Comparison of ENCODE assay signal across 18 cellular contexts in the genomic region with DNA sequence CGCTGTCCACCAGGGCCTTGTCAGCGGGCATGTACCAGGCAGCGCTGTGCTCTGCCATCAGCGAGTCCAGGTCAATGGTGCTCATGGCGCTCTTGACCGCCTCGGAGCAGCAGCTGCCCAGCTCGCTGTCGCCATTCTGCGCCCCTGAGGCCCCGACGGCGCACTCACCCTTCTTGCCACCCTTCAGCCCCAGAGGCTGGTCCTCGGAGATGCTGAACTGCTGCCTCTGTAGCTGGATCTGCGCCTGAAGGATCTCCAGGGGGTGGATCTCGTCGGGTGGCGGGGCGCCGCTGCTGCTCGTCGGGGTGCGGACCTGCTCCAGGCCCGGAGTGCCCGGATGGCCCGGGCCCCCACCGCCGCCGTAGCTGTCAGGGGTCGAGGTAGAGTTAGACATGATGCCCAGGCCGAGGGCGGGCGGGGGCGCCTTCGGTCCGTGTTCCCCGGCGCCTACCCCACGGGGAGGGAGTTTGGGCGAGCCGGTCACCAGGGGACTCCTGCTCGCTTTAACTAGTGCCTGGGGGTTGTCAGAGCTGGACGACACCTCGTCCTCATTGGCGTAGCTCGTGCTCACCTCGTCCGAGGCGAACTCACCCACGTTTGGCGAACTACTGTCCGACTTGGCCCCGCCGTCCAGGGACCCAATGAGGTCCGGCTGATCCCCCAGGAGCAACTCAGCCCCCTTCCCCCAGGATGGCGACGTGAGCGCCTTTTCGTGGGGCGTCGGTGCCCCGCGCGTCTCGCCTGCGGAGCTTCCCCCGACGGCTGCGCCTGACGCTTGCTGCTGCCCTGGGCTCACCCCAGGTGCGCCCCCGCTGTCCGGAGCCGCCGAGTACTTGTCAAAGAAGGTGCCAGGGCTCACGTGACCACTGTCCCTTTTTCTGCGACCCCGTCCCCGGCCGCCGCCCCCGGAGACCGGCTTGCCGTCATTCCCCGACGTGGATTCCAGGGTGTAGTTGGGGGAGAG. TPM values are rescaled to one million over a fixed set of nuclear protein-coding genes. Genes with fewer than 3 reads are reported as not detected.
A peak's percentile ranks its signal among the peaks of the same experiment; 100 is the strongest.
DNase-seq lines count a peak whose midpoint lies in the region; ATAC-seq, FAIRE-seq and TF ChIP-seq lines count a peak whose summit lies in the region.
"Had no signal": no experiment of that assay in that cellular context is flagged by ENCODE, and none has a peak within 500 bp of the region (broad histone marks: within the 10 kb centered on the region; RNA-seq: fewer than 3 reads in every experiment).

No MANE protein-coding gene starts in this region.

- FAIRE-seq in H1 (lab: Jason Lieb, UNC), result no peak

- TF ChIP-seq EP300 in H1 (IDR thresholded peaks at IDR 0.05; ENCODE audit: borderline replicate concordance in 1 of 2, low read depth in 2 of 2, low read length in 2 of 2) (no peak), stomach (IDR thresholded peaks at IDR 0.05) (no peak)

- ATAC-seq in lower lobe of right lung, result no peak
- no peak for ATAC-seq in HG02884 (IDR thresholded peaks at IDR 0.05; ENCODE audit: unreplicated experiment)
- no peak for ATAC-seq in HG03460 (IDR thresholded peaks at IDR 0.05; ENCODE audit: unreplicated experiment)
- ATAC-seq: activated CD4-positive, CD25-positive, alpha-beta regulatory T cell treated with anti-CD3 and anti-CD28 coated beads, Interleukin-2, amount 50 U/mL, for 24 hours; esophagus mucosa had no signal

- H2BK5ac ChIP-seq in H1 (ENCODE audit: low read depth, low read length), result peak overlapping the region; percentile 18; the same call in 1 of the 2 replicates

- H3K4me3 ChIP-seq in SK-N-MC (peak overlapping the region; percentile 56; the same call in 1 of the 2 replicates), H1 (ENCODE audit: extremely low read depth in 1 of 4, insufficient read depth in 2 of 4, low read depth in 3 of 4, low read length in 4 of 4) (peak overlapping the region; percentile 3 to 69 (median 30); a peak in 5 of 8 replicates), lower lobe of right lung (peak overlapping the region; percentile 19), stomach (peak overlapping the region; percentile 6 to 81 (median 78)), prostate gland (no peak overlapping the region)
- H3K4me3 ChIP-seq: tibial nerve had no signal

- peak overlapping the region; percentile 83 to 95 for H3K4me2 ChIP-seq in H1 (ENCODE audit: insufficient read depth in 1 of 2, low read depth in 2 of 2, low read length in 2 of 2)

- TF ChIP-seq CTCF in H1 (IDR thresholded peaks at IDR 0.05; ENCODE audit: control extremely low read depth in 1 of 3, insufficient read depth in 1 of 3, low read depth in 1 of 3, low read length in 3 of 3) (no peak), lower lobe of right lung (IDR thresholded peaks at IDR 0.05) (no peak), stomach (IDR thresholded peaks at IDR 0.05) (no peak), prostate gland (IDR thresholded peaks at IDR 0.05) (no peak)

- POLR2A ChIA-PET in H1 (lab: Charles Lee; ENCODE audit: partially characterized antibody), result interaction anchor here (0.9 to 1.8 kb wide), 3 partner anchors 16 to 222 kb away, joined by 3 to 5 read pairs (median 3); no protein-coding TSS in a partner anchor

- H3K27me3 ChIP-seq in H1 (replicated peaks in 1 of 4; ENCODE audit: control insufficient read depth in 3 of 4, extremely low read depth in 1 of 4, insufficient read depth in 3 of 4, low read length in 3 of 4) (peaks cover 49 to 85% (median 64%) of the 10 kb centered on the region in 4 experiments), lower lobe of right lung (ENCODE audit: low read depth) (peaks cover 42% of the 10 kb centered on the region), stomach (peaks cover 0 to 54% (median 32%) of the 10 kb centered on the region in 3 donors), prostate gland (replicated peaks; ENCODE audit: insufficient read depth) (no peaks in the 10 kb centered on the region)

- peak overlapping the region; percentile 64; the same call in 1 of the 2 replicates for H2BK12ac ChIP-seq in H1 (ENCODE audit: low read depth, low read length)

- H3K56ac ChIP-seq in H1 (replicated peaks; ENCODE audit: insufficient read length, low read depth, low read length), result no peak overlapping the region

- H2BK15ac ChIP-seq in H1 (ENCODE audit: low read length), result peak overlapping the region; percentile 95

- H2BK20ac ChIP-seq in H1 (ENCODE audit: low read length), result peak overlapping the region; percentile 66; the same call in 1 of the 2 replicates

- H3K23me2 ChIP-seq in H1 (ENCODE audit: low read depth, low read length), result peaks cover 16% of the 10 kb centered on the region; the same call in 1 of the 2 replicates

- no peak for TF ChIP-seq RAD21 in H1 (IDR thresholded peaks at IDR 0.05 in 1 of 2, conservative IDR thresholded peaks at IDR 0.05 in 1 of 2; ENCODE audit: low read depth in 2 of 2, low read length in 2 of 2)

- peaks cover 9 to 12% of the 10 kb centered on the region in 2 experiments for H4K20me1 ChIP-seq in H1 (replicated peaks in 1 of 2; ENCODE audit: control insufficient read depth in 1 of 2, insufficient read depth in 2 of 2, low read length in 2 of 2)

- H2AFZ ChIP-seq in H1 (ENCODE audit: low read length), result no peak overlapping the region

- peak overlapping the region; percentile 25 for H3K18ac ChIP-seq in H1 (ENCODE audit: extremely low read depth, low read length)

- no peak overlapping the region for H3K27ac ChIP-seq in SK-N-MC
- no peak overlapping the region for H3K27ac ChIP-seq in H1 (ENCODE audit: low read depth, low read length)
- H3K27ac ChIP-seq in lower lobe of right lung, result no peak overlapping the region
- H3K27ac ChIP-seq in stomach, result peak overlapping the region in 4 of 5 donors; percentile 54 to 85 (median 68)
- H3K27ac ChIP-seq in prostate gland, result peak overlapping the region in 1 of 2 donors; percentile 26

- H3K23ac ChIP-seq in H1 (ENCODE audit: insufficient read length), result no peak overlapping the region

- no peak overlapping the region for H2BK120ac ChIP-seq in H1 (replicated peaks; ENCODE audit: low read depth, low read length)

- WGBS in H1 (ENCODE audit: extremely low coverage in 1 of 2, insufficient coverage in 1 of 2, insufficient read length in 1 of 2, insufficient replicate concordance in 2 of 2, low coverage in 1 of 2, low lambda C conversion rate in 2 of 2, missing lambda C conversion rate in 1 of 2), 2 experiments, result 9% methylated on average over 68 of the region's 86 CpGs; no CpG with 5 or more reads in 1 of the 2 experiments
- WGBS in stomach, 5 donors, result 70 to 79% (median 75%) methylated on average over 65 to 86 of the region's 86 CpGs
- 89% methylated on average over 81 of the region's 86 CpGs for WGBS in prostate gland

- no peak overlapping the region for H3K14ac ChIP-seq in H1 (ENCODE audit: insufficient read length)

- DNase-seq in SK-N-MC (ENCODE audit: low read depth, low spot score), result no peak
- no peak for DNase-seq in H1 (ENCODE audit: low read depth in 1 of 2, low spot score in 2 of 2)
- no peak for DNase-seq in lower lobe of right lung
- no peak for DNase-seq in stomach
- no peak for DNase-seq in prostate gland (ENCODE audit: low spot score)
- DNase-seq in middle frontal gyrus (ENCODE audit: extremely low spot score, low spot score), result no peak
- DNase-seq: activated naive CD4-positive, alpha-beta T cell; BE2C; DMS53; NCI-H1694 treated with DMSO at 0.1 percent for 48 hours; NCI-H69; Peyer's patch; stimulated activated CD4-positive, alpha-beta T cell treated with anti-CD3 and anti-CD28 coated beads, Interleukin-15, amount 100 ng/mL, for 24 hours had no signal

- H4K8ac ChIP-seq in H1 (ENCODE audit: extremely low read depth, insufficient read depth, low read length), result peak overlapping the region; percentile 83

- H3K4ac ChIP-seq in H1 (replicated peaks; ENCODE audit: insufficient read length, low read depth, low read length), result no peak overlapping the region

- CTCF ChIA-PET in H1 (lab: Charles Lee; ENCODE audit: partially characterized antibody), result interaction anchor here (0.6 to 1.8 kb wide), 9 partner anchors 8 to 115 kb away, joined by 3 to 4 read pairs (median 3); no protein-coding TSS in a partner anchor

- peak overlapping the region; percentile 17 for H4K91ac ChIP-seq in H1 (replicated peaks; ENCODE audit: insufficient read length, low read length)

- H3K36me3 ChIP-seq in SK-N-MC (ENCODE audit: insufficient read depth, low read length) (peaks cover 21% of the 10 kb centered on the region; the same call in 1 of the 2 replicates), H1 (ENCODE audit: control insufficient read depth in 2 of 4, insufficient read depth in 4 of 4, low read length in 3 of 4) (peaks cover 0 to 24% (median 0%) of the 10 kb centered on the region in 4 experiments; a peak in 1 of 8 replicates), lower lobe of right lung (no peaks in the 10 kb centered on the region), stomach (no peaks in the 10 kb centered on the region), prostate gland (no peaks in the 10 kb centered on the region)
- H3K36me3 ChIP-seq: BE2C, Peyer's patch had no signal

- H4K5ac ChIP-seq in H1 (ENCODE audit: insufficient read length, low read depth, low read length), result no peak overlapping the region

- TF ChIP-seq POLR2A in H1 (IDR thresholded peaks at IDR 0.05; ENCODE audit: control extremely low read depth in 1 of 2, low read depth in 2 of 2, low read length in 2 of 2) (no peak), stomach (IDR thresholded peaks at IDR 0.05) (no peak), prostate gland (IDR thresholded peaks at IDR 0.05) (no peak)

- no peak overlapping the region; the same call in 1 of the 2 replicates for H2AK5ac ChIP-seq in H1 (ENCODE audit: low read depth, low read length)

- intact Hi-C loops in lower lobe of right lung (cut with DNase I), result no loop called here
- intact Hi-C loops in stomach (cut with DNase I; ENCODE audit: low total_unique reads), result no loop called here
- intact Hi-C loops in prostate gland (cut with DNase I), result no loop called here

- no peaks in the 10 kb centered on the region for H3K9me3 ChIP-seq in SK-N-MC (ENCODE audit: low read depth, low read length)
- no peaks in the 10 kb centered on the region for H3K9me3 ChIP-seq in H1 (ENCODE audit: insufficient read depth in 2 of 2, low read depth in 1 of 2, low read length in 1 of 2)
- H3K9me3 ChIP-seq in lower lobe of right lung, result no peaks in the 10 kb centered on the region
- no peaks in the 10 kb centered on the region for H3K9me3 ChIP-seq in stomach
- H3K9me3 ChIP-seq in prostate gland, result no peaks in the 10 kb centered on the region
- H3K9me3 ChIP-seq: BE2C, Peyer's patch, tibial nerve had no signal

- H3K9ac ChIP-seq in SK-N-MC (ENCODE audit: insufficient read length), result no peak overlapping the region
- H3K9ac ChIP-seq in H1 (replicated peaks in 1 of 4; ENCODE audit: extremely low read depth in 1 of 4, low read depth in 3 of 4, low read length in 3 of 4), result no peak overlapping the region

- H3K4me1 ChIP-seq in H1 (replicated peaks in 1 of 4; ENCODE audit: control insufficient read depth in 3 of 4, insufficient read depth in 4 of 4, low read length in 3 of 4), result peaks cover 15 to 59% (median 40%) of the 10 kb centered on the region in 4 experiments
- H3K4me1 ChIP-seq in lower lobe of right lung, result peaks cover 24% of the 10 kb centered on the region
- peaks cover 25 to 67% (median 56%) of the 10 kb centered on the region in 4 donors for H3K4me1 ChIP-seq in stomach
- peaks cover 12% of the 10 kb centered on the region for H3K4me1 ChIP-seq in prostate gland (replicated peaks)
- H3K4me1 ChIP-seq: BE2C had no signal

- no peaks in the 10 kb centered on the region for H3K79me2 ChIP-seq in H1 (ENCODE audit: control insufficient read depth in 1 of 2, insufficient read depth in 2 of 2, low read length in 2 of 2)

- H3K79me1 ChIP-seq in H1 (ENCODE audit: low read depth, low read length), result no peaks in the 10 kb centered on the region

RNA-seq across cellular contexts. Expression of a gene that starts 4.4 kb away (rescaled TPM):
- 4.9 and 5.2 TPM in 2 replicates for total RNA-seq in H1 (2021; fragmentation: NEBNext Ultra II Directional; extraction: Animal tissue kit (Norgen Biotek cat#: 25700))
- polyA plus RNA-seq in H1 (2011; rRNA removed) (3.1 and 5.0 TPM in 2 replicates), stomach (1 to 10 TPM in 2 of 3 donors, under 1 TPM in 1; 0.50 to 2.4 (median 2.4) TPM)
- 2.5 TPM for polyA plus RNA-seq in H1 (2011; cell fraction: cytosol; rRNA removed)
- polyA plus RNA-seq in H1 (2011; cell fraction: nucleus; rRNA removed), result 5.9 TPM
- polyA plus RNA-seq in H1 (2012, experiment 1 of 2), result 2.5 to 3.7 TPM (median 3.4 TPM) in 4 replicates
- polyA plus RNA-seq in H1 (2012, experiment 2 of 2), result 1.8 TPM
- 2.8 TPM for polyA plus RNA-seq in H1 (2013, experiment 1 of 2)
- 3.1 TPM for polyA plus RNA-seq in H1 (2013, experiment 2 of 2)
- polyA minus RNA-seq in H1 (2011; rRNA and poly(A)+ RNA removed), result 2.0 and 3.1 TPM in 2 replicates
- polyA minus RNA-seq in H1 (2011; cell fraction: cytosol; rRNA and poly(A)+ RNA removed), result 5.6 TPM
- polyA minus RNA-seq in H1 (2011; cell fraction: nucleus; rRNA and poly(A)+ RNA removed), result 3.3 TPM
- total RNA-seq in lower lobe of right lung (6.5 TPM), stomach (1 to 10 TPM; 2.2 to 6.4 (median 4.6) TPM), prostate gland (1 to 10 TPM; 5.5 to 5.8 TPM)

Comparison
In these comparisons a context has a peak if more than half of its experiments do, and no peak if none do; other contexts are left out.
1. H3K27ac ChIP-seq: peak in stomach (4 of 5); none in SK-N-MC (single experiment), H1 (single experiment) and lower lobe of right lung (single experiment).
2. H3K4me3 ChIP-seq: peak in SK-N-MC (single experiment), H1 (4 of 4), lower lobe of right lung (single experiment) and stomach (4 of 4); none in prostate gland (0 of 2).